ENCODE assay signal across 7 cellular contexts in the genomic region with DNA sequence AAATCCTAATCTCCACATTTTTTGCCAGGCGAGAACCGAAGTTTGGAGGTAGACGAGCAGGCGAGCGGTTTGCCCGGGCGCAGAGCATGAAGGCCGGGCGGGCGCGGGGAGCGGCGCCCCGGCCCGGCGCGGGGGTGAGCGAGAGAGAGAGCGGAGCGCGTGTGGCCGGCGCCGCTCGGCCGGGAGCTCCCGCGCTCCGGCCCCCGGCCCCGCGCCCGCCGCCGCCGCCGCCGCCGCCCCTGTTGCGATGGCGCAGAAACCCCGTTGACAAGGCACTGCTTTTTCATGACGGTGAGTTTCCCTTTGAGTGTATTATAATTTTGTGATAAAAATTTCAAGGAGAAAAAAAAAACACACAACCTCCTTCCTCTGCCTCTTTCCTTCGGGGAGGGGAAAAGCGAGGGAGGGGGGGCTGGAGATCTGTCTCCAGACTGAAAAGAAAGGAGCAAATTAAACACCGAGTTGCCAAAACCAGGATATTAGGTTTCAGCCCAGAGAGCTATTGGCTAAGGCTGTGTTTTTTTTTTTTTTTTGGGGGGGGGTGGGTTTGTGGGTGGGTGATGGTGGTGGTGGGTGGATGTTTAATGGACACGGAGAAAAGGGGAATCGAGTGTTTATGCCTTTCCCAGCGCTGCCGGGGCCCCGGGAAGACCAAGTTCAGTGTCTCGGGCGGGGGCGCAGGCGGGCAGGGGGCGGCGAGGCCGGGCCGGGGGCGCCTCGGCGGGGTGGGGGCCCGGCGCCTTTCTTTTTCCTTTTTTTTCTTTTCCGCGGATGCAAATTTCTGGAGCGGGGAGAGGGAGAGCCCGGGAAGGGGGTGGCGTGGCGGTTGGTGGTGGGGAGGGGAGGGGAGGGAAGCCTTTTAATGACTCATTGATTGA. TPM values are rescaled to one million over a fixed set of nuclear protein-coding genes. Genes with fewer than 3 reads are reported as not detected.
DNase-seq lines count a peak whose midpoint lies in the region; ATAC-seq, FAIRE-seq and TF ChIP-seq lines count a peak whose summit lies in the region.

A gene with protein sequence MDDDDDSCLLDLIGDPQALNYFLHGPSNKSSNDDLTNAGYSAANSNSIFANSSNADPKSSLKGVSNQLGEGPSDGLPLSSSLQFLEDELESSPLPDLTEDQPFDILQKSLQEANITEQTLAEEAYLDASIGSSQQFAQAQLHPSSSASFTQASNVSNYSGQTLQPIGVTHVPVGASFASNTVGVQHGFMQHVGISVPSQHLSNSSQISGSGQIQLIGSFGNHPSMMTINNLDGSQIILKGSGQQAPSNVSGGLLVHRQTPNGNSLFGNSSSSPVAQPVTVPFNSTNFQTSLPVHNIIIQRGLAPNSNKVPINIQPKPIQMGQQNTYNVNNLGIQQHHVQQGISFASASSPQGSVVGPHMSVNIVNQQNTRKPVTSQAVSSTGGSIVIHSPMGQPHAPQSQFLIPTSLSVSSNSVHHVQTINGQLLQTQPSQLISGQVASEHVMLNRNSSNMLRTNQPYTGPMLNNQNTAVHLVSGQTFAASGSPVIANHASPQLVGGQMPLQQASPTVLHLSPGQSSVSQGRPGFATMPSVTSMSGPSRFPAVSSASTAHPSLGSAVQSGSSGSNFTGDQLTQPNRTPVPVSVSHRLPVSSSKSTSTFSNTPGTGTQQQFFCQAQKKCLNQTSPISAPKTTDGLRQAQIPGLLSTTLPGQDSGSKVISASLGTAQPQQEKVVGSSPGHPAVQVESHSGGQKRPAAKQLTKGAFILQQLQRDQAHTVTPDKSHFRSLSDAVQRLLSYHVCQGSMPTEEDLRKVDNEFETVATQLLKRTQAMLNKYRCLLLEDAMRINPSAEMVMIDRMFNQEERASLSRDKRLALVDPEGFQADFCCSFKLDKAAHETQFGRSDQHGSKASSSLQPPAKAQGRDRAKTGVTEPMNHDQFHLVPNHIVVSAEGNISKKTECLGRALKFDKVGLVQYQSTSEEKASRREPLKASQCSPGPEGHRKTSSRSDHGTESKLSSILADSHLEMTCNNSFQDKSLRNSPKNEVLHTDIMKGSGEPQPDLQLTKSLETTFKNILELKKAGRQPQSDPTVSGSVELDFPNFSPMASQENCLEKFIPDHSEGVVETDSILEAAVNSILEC (plus strand): TSS at position 242 of the 878 bp plus-strand sequence. CDS start 39,971 bp downstream, outside the sequence.

- no peaks in the 10 kb centered on the region for H3K9me1 ChIP-seq in K562 (ENCODE audit: control insufficient read depth, insufficient read depth, low read length)

- no peak for TF ChIP-seq CTCF in K562 (IDR thresholded peaks at IDR 0.05 in 2 of 3, conservative IDR thresholded peaks at IDR 0.05 in 1 of 3; ENCODE audit: insufficient read depth in 2 of 3, low read depth in 1 of 3, low read length in 3 of 3)

- in situ Hi-C loops in K562 (cut with MboI), result no loop called here

- H3K79me2 ChIP-seq in K562 (ENCODE audit: control insufficient read depth, insufficient read depth, low read length), result peaks cover 61% of the 10 kb centered on the region

- peak within 1 kb of the TSS; percentile 80 for H3K4me2 ChIP-seq in K562 (ENCODE audit: insufficient read depth, low read length)

- H4K20me1 ChIP-seq in K562 (replicated peaks; ENCODE audit: control insufficient read depth, insufficient read depth, low read length), result no peaks in the 10 kb centered on the region

- H2AFZ ChIP-seq in K562 (ENCODE audit: low read depth, low read length), result peak within 1 kb of the TSS; percentile 78

- H3K36me3 ChIP-seq in K562 (ENCODE audit: control insufficient read depth, insufficient read depth, low read length) (no peaks in the 10 kb centered on the region), iPS DF 6.9 (ENCODE audit: control insufficient read depth, insufficient read depth, low read length) (no peaks in the 10 kb centered on the region)

- H3K27ac ChIP-seq in K562 (ENCODE audit: extremely low read depth, low read depth, low read length) (peak within 1 kb of the TSS; percentile 91), iPS DF 6.9 (ENCODE audit: low read length) (no peak within 1 kb of the TSS)

- H3K4me3 ChIP-seq in K562 (peak within 1 kb of the TSS; percentile 77), iPS DF 6.9 (ENCODE audit: low read length) (peak within 1 kb of the TSS; percentile 96; the same call in 1 of the 2 replicates)

- ATAC-seq in GM18505 (IDR thresholded peaks at IDR 0.05; ENCODE audit: unreplicated experiment) (no peak), K562 (peak; percentile 35), sciatic nerve (peak; percentile 15), HG03521 (IDR thresholded peaks at IDR 0.05; ENCODE audit: unreplicated experiment) (no peak)

- peak; percentile 71 to 76 for DNase-seq in NCI-H2081 (lab: John Stamatoyannopoulos, UW)
- peak; percentile 63 for DNase-seq in UCSD-AML1 (lab: John Stamatoyannopoulos, UW; ENCODE audit: unreplicated experiment)
- DNase-seq in K562 (ENCODE audit: extremely low read depth in 1 of 4, low spot score in 3 of 4), result peak; percentile 81 to 87 (median 84)
- DNase-seq in iPS DF 6.9 (ENCODE audit: low read depth, low spot score), result no peak
- DNase-seq in sciatic nerve (ENCODE audit: low spot score), result peak; percentile 75

- 0 out of 2 replicates have a peak, but pooled peaks have one; percentile 1 for TF ChIP-seq EP300 in K562 (IDR thresholded peaks at IDR 0.05; ENCODE audit: low read length)

- no peak for FAIRE-seq in K562 (lab: Jason Lieb, UNC)

- TF ChIP-seq RAD21 in K562 (CRISPR knock-in tag; conservative IDR thresholded peaks at IDR 0.05 in 1 of 2, IDR thresholded peaks at IDR 0.05 in 1 of 2), result no peak

- CTCF ChIA-PET in K562 (lab: Yijun Ruan, JAX; ENCODE audit: low intra/inter-chr PET ratio), result interaction anchor here (0.6 kb wide), 1 partner anchor 53 kb away, joined by 3 read pairs; no protein-coding TSS in a partner anchor

- POLR2A ChIA-PET in K562 (lab: Yijun Ruan, JAX), result interaction anchor here (0.6 to 8.5 kb wide), 24 partner anchors 8 to 1081 kb away, joined by 3 to 73 read pairs (median 4); a partner anchor contains a TSS

- H3K9me3 ChIP-seq in K562 (replicated peaks; ENCODE audit: control insufficient read depth, insufficient read depth, low read depth, low read length), result no peaks in the 10 kb centered on the region
- H3K9me3 ChIP-seq in iPS DF 6.9 (ENCODE audit: control insufficient read depth, insufficient read depth, low read length), result no peaks in the 10 kb centered on the region

- WGBS in K562 (ENCODE audit: insufficient coverage, low coverage, missing lambda C conversion rate), result 0% methylated on average over 11 of the region's 70 CpGs
- no CpG with 5 or more reads among the region's 70 CpGs for WGBS in iPS DF 6.9 (ENCODE audit: insufficient coverage, insufficient read length)

- H3K4me1 ChIP-seq in K562 (replicated peaks in 1 of 2; ENCODE audit: control insufficient read depth in 2 of 2, insufficient read depth in 2 of 2, low read length in 2 of 2) (peaks cover 34 to 53% of the 10 kb centered on the region in 2 experiments), iPS DF 6.9 (ENCODE audit: control insufficient read depth, insufficient read depth, low read length) (peaks cover 2% of the 10 kb centered on the region; the same call in 1 of the 2 replicates)

- TF ChIP-seq POLR2A in GM18505 (IDR thresholded peaks at IDR 0.05; ENCODE audit: borderline replicate concordance, extremely low read depth, insufficient read depth, insufficient read length) (peak; percentile 54), K562 (conservative IDR thresholded peaks at IDR 0.05) (peak; percentile 74)

- H3K27me3 ChIP-seq in K562 (ENCODE audit: control insufficient read depth in 2 of 2, insufficient read depth in 2 of 2, low read length in 2 of 2), result no peaks in the 10 kb centered on the region
- no peaks in the 10 kb centered on the region for H3K27me3 ChIP-seq in iPS DF 6.9 (ENCODE audit: control insufficient read depth, insufficient read depth, low read length)

- no TSS peak for BruUV-seq in K562 (replicated peaks; lab: Mats Ljungman, UMichigan)

- intact Hi-C loops in K562 (cut with micrococcal nuclease), result loop anchor here (1.0 kb wide), 2 partner anchors 36 to 95 kb away; a partner anchor contains a TSS
- intact Hi-C loops in sciatic nerve (cut with DNase I), result no loop called here

- H3K9ac ChIP-seq in K562 (ENCODE audit: insufficient read depth in 1 of 2, low read depth in 2 of 2, low read length in 2 of 2), result peak within 1 kb of the TSS; percentile 95 to 99

TF ChIP-seq in K562, 482 proteins besides CTCF, POLR2A, EP300 and RAD21 (continues in another document):
- TF ChIP-seq FOXJ3 (CRISPR knock-in tag; IDR thresholded peaks at IDR 0.05) (no peak), JUN (IDR thresholded peaks at IDR 0.05; ENCODE audit: borderline replicate concordance, low read depth, low read length) (0 out of 2 replicates have a peak, but pooled peaks have one; percentile 4), JUN (CRISPR knock-in tag; IDR thresholded peaks at IDR 0.05; ENCODE audit: borderline replicate concordance) (no peak), ZNF347 (CRISPR knock-in tag; IDR thresholded peaks at IDR 0.05; ENCODE audit: low read depth) (no peak), HNRNPLL (IDR thresholded peaks at IDR 0.05; ENCODE audit: low read depth, low read length, poor library complexity, severe bottlenecking) (no peak), MAZ (CRISPR knock-in tag; conservative IDR thresholded peaks at IDR 0.05 in 1 of 2, IDR thresholded peaks at IDR 0.05 in 1 of 2) (no peak), CEBPB (tag; IDR thresholded peaks at IDR 0.05) (no peak), SIX5 (IDR thresholded peaks at IDR 0.05; ENCODE audit: borderline replicate concordance in 1 of 2, insufficient read depth in 1 of 2, low read depth in 1 of 2, low read length in 2 of 2) (no peak), SOX6 (IDR thresholded peaks at IDR 0.05) (no peak), SP1 (CRISPR knock-in tag; IDR thresholded peaks at IDR 0.05) (no peak)

RNA-seq across cellular contexts. Expression of the gene that starts here (rescaled TPM):
- 17.0 and 22.8 TPM in 2 replicates for total RNA-seq in K562 (2011; cell fraction: chromatin; rRNA removed; ENCODE audit: low replicate concordance)
- total RNA-seq in K562 (2011; cell fraction: nucleolus; rRNA removed), result 9.5 TPM in 2 replicates
- 13.6 and 16.9 TPM in 2 replicates for total RNA-seq in K562 (2011; cell fraction: nucleoplasm; rRNA removed)
- total RNA-seq in K562 (2014; rRNA removed), result 3.7 and 4.4 TPM in 2 replicates
- 5.6 and 6.6 TPM in 2 replicates for total RNA-seq in K562 (2014; rRNA removed; fragmentation: Illumina TruSeq; extraction: Trizol)
- 5.2 and 5.7 TPM in 2 replicates for total RNA-seq in K562 (2015; rRNA removed; fragmentation: Illumina TruSeq; extraction: Trizol)
- 9.2 and 10.2 TPM in 2 replicates for total RNA-seq in K562 (2021)
- polyA plus RNA-seq in K562 (2011; rRNA removed), result 10.1 and 11.9 TPM in 2 replicates
- polyA plus RNA-seq in K562 (2011; cell fraction: cytosol; rRNA removed), result 9.1 and 13.7 TPM in 2 replicates
- 7.7 and 9.2 TPM in 2 replicates for polyA plus RNA-seq in K562 (2011; cell fraction: nucleus; rRNA removed)
- polyA plus RNA-seq in K562 (2012), result 5.7 and 7.4 TPM in 2 replicates
- 9.7 and 10.4 TPM in 2 replicates for polyA plus RNA-seq in K562 (2014; fragmentation: Illumina TruSeq; extraction: Trizol)
- polyA plus RNA-seq in K562 (2014; fragmentation: Nextera tagmentation; extraction: Ambion mirVana), result 1 to 10 TPM; 1.2 to 1.4 TPM
- 5.3 and 6.2 TPM in 2 replicates for polyA plus RNA-seq in K562 (2014; rRNA removed)
- polyA minus RNA-seq in K562 (2011; rRNA and poly(A)+ RNA removed), result 23.8 and 24.3 TPM in 2 replicates
- polyA minus RNA-seq in K562 (2011; cell fraction: cytosol; rRNA and poly(A)+ RNA removed), result 10.1 and 10.7 TPM in 2 replicates
- polyA minus RNA-seq in K562 (2011; cell fraction: nucleus; rRNA and poly(A)+ RNA removed), result 4.3 and 9.6 TPM in 2 replicates
- total RNA-seq in sciatic nerve, result 27.7 TPM

Comparison
In these comparisons a context has a peak if more than half of its experiments do, and no peak if none do; other contexts are left out.
1. ATAC-seq: peak in K562 (single experiment) and sciatic nerve (single experiment); none in GM18505 (single experiment) and HG03521 (single experiment).